ENCODE assay signal across 16 cellular contexts in the genomic region with DNA sequence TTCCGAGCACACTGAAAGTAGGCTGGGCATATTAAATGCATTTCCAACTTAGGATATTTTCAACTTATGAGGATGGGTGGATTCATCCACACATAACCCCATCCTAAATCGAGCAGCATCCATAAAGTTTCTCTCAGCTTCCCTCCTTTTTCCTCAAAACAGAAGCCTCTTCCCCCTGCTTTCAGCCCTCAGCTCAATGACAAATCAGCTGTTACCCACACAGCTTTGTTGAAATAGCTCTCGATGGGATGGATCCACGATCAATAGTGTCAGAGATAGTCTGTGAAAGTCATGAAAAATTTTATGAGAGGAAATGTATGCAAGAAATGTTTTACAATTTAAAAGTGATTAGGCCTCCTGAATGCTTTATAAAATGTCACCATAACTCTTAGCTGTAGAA. TPM values are rescaled to one million over a fixed set of nuclear protein-coding genes. Genes with fewer than 3 reads are reported as not detected.
DNase-seq lines count a peak whose midpoint lies in the region; ATAC-seq and TF ChIP-seq lines count a peak whose summit lies in the region.
"Had no signal": no experiment of that assay in that cellular context is flagged by ENCODE, and none has a peak within 500 bp of the region (broad histone marks: within the 10 kb centered on the region; RNA-seq: fewer than 3 reads in every experiment).

No MANE protein-coding gene starts in this region.

- TF ChIP-seq CTCF in SK-N-SH (IDR thresholded peaks at IDR 0.05), result no peak
- TF ChIP-seq CTCF in GM23338 (conservative IDR thresholded peaks at IDR 0.05; ENCODE audit: low read depth in 2 of 2), result no peak

- peaks cover 15% of the 10 kb centered on the region for H3K79me1 ChIP-seq in mesenchymal stem cell (replicated peaks; ENCODE audit: low read length, poor library complexity, severe bottlenecking)

- POLR2A ChIA-PET in SK-N-SH (lab: Yijun Ruan, JAX), result interaction anchor here (1.1 kb wide), 1 partner anchor 20 kb away, joined by 4 read pairs; a partner anchor contains a TSS

- H3K9ac ChIP-seq in SK-N-SH (peak overlapping the region; percentile 74; the same call in 1 of the 2 replicates), mesenchymal stem cell (ENCODE audit: low read length) (peak overlapping the region; percentile 90)

- H3K9me2 ChIP-seq in SK-N-SH, result no peaks in the 10 kb centered on the region
- H3K9me2 ChIP-seq in GM23338 (ENCODE audit: insufficient read depth), result no peaks in the 10 kb centered on the region

- no peak overlapping the region for H3K23ac ChIP-seq in mesenchymal stem cell (ENCODE audit: low read length in 2 of 2)

- H3K4me1 Mint-ChIP-seq in GM23338, result peaks cover 23% of the 10 kb centered on the region
- peaks cover 28% of the 10 kb centered on the region for H3K4me1 Mint-ChIP-seq in activated T-helper 17 cell treated with anti-CD3 and anti-CD28 coated beads, Interleukin-2, amount 50 U/mL, for 72 hours

- H3K79me2 ChIP-seq in SK-N-SH (ENCODE audit: insufficient read depth) (peaks cover 73% of the 10 kb centered on the region), GM23338 (replicated peaks; ENCODE audit: insufficient read depth) (peaks cover 70% of the 10 kb centered on the region)

- H3K36me3 Mint-ChIP-seq in GM23338 (ENCODE audit: low read depth), result peaks cover 21% of the 10 kb centered on the region
- peaks cover 55% of the 10 kb centered on the region for H3K36me3 Mint-ChIP-seq in activated T-helper 17 cell treated with anti-CD3 and anti-CD28 coated beads, Interleukin-2, amount 50 U/mL, for 72 hours (ENCODE audit: low read depth)

- no peak for DNase-seq in SK-N-SH
- DNase-seq in GM23338 (ENCODE audit: low spot score), result no peak
- DNase-seq in mesenchymal stem cell, result no peak
- no peak for DNase-seq in OCI-M1 (lab: John Stamatoyannopoulos, UW)
- no peak for DNase-seq in Kasumi-1 (lab: John Stamatoyannopoulos, UW)
- DNase-seq in LoVo (ENCODE audit: low spot score), result no peak
- DNase-seq: COR-L47, NCI-H2081 treated with DMSO at 0.1 percent for 48 hours, NCI-H69, nucleus accumbens had no signal

- H3K27ac ChIP-seq in SK-N-SH (ENCODE audit: low read depth in 2 of 2, low read length in 1 of 2) (no peak overlapping the region), GM23338 (ENCODE audit: low read depth) (no peak overlapping the region), mesenchymal stem cell (ENCODE audit: low read length, poor library complexity, severe bottlenecking) (no peak overlapping the region)
- H3K27ac ChIP-seq: 22Rv1, ascending aorta, HL-60 had no signal

- H2BK15ac ChIP-seq in mesenchymal stem cell (ENCODE audit: low read depth, poor library complexity, severe bottlenecking), result no peak overlapping the region

- H3K14ac ChIP-seq in mesenchymal stem cell (ENCODE audit: low read length in 2 of 2), result no peak overlapping the region

- no peak overlapping the region for H2BK5ac ChIP-seq in mesenchymal stem cell (ENCODE audit: low read depth, low read length, poor library complexity, severe bottlenecking)

- H3K18ac ChIP-seq in mesenchymal stem cell (ENCODE audit: low read depth in 1 of 2, low read length in 2 of 2), result no peak overlapping the region

- H3K36me3 ChIP-seq in SK-N-SH (replicated peaks in 1 of 2; ENCODE audit: control insufficient read depth in 1 of 2, insufficient read depth in 2 of 2, low read length in 1 of 2) (peaks cover 3 to 9% of the 10 kb centered on the region in 2 experiments), GM23338 (ENCODE audit: insufficient read depth) (peaks cover 5% of the 10 kb centered on the region), mesenchymal stem cell (ENCODE audit: control insufficient read depth in 1 of 2, insufficient read depth in 2 of 2, low read depth in 1 of 2, low read length in 2 of 2) (peaks cover 9 to 15% of the 10 kb centered on the region in 2 experiments)

- WGBS in SK-N-SH (ENCODE audit: low lambda C conversion rate), result 84% methylated on average over 4 of the region's 4 CpGs
- WGBS in mesenchymal stem cell, result 95% methylated on average over 4 of the region's 4 CpGs

- peak overlapping the region; percentile 96 for H3K4me3 Mint-ChIP-seq in GM23338
- H3K4me3 Mint-ChIP-seq in activated T-helper 17 cell treated with anti-CD3 and anti-CD28 coated beads, Interleukin-2, amount 50 U/mL, for 72 hours, result peak overlapping the region; percentile 92

- no peak overlapping the region for H4K8ac ChIP-seq in mesenchymal stem cell (ENCODE audit: low read length)

- no peak overlapping the region for H3K4ac ChIP-seq in mesenchymal stem cell (ENCODE audit: low read depth in 1 of 2, low read length in 2 of 2)

- H3F3A ChIP-seq in SK-N-SH (replicated peaks; ENCODE audit: insufficient read depth), result peaks cover 12% of the 10 kb centered on the region
- no peaks in the 10 kb centered on the region for H3F3A ChIP-seq in GM23338 (replicated peaks; ENCODE audit: low read depth)

- no peak overlapping the region for H2BK12ac ChIP-seq in mesenchymal stem cell (ENCODE audit: low read length in 2 of 2)

- no peak overlapping the region for H2AK5ac ChIP-seq in mesenchymal stem cell (ENCODE audit: low read length, severe bottlenecking)

- H3K9me3 Mint-ChIP-seq in GM23338, result no peaks in the 10 kb centered on the region
- H3K9me3 Mint-ChIP-seq in activated T-helper 17 cell treated with anti-CD3 and anti-CD28 coated beads, Interleukin-2, amount 50 U/mL, for 72 hours, result no peaks in the 10 kb centered on the region
- H3K9me3 Mint-ChIP-seq: dendritic cell treated with granulocyte-macrophage colony-stimulating factor and Interleukin-4, amounts not matched to agents 40 ng/mL and 50 ng/mL, for 4 days had no signal

- H2BK120ac ChIP-seq in mesenchymal stem cell (ENCODE audit: low read depth, low read length), result no peak overlapping the region

- H3K27me3 Mint-ChIP-seq in GM23338 (ENCODE audit: insufficient read depth, low read depth, poor library complexity), result peaks cover 2% of the 10 kb centered on the region
- H3K27me3 Mint-ChIP-seq in activated T-helper 17 cell treated with anti-CD3 and anti-CD28 coated beads, Interleukin-2, amount 50 U/mL, for 72 hours, result no peaks in the 10 kb centered on the region
- H3K27me3 Mint-ChIP-seq: dendritic cell treated with granulocyte-macrophage colony-stimulating factor and Interleukin-4, amounts not matched to agents 40 ng/mL and 50 ng/mL, for 4 days had no signal

- H3K4me3 ChIP-seq in SK-N-SH (ENCODE audit: low read depth in 2 of 2, low read length in 1 of 2) (peak overlapping the region in 1 of 2 experiments; percentile 98; a peak in 2 of 4 replicates), GM23338 (peak overlapping the region; percentile 88), mesenchymal stem cell (ENCODE audit: insufficient read depth in 1 of 2, low read depth in 1 of 2, low read length in 2 of 2) (peak overlapping the region in 1 of 2 experiments; percentile 97)

- no peak for TF ChIP-seq EP300 in SK-N-SH (IDR thresholded peaks at IDR 0.05; ENCODE audit: borderline replicate concordance in 1 of 2, low read depth in 1 of 2, low read length in 1 of 2)

- H2AFZ ChIP-seq in SK-N-SH (ENCODE audit: low read depth) (no peak overlapping the region), GM23338 (no peak overlapping the region), mesenchymal stem cell (ENCODE audit: low read depth, low read length) (no peak overlapping the region)

- no peak overlapping the region for H3K27ac Mint-ChIP-seq in GM23338
- peak overlapping the region; percentile 79 for H3K27ac Mint-ChIP-seq in activated T-helper 17 cell treated with anti-CD3 and anti-CD28 coated beads, Interleukin-2, amount 50 U/mL, for 72 hours
- H3K27ac Mint-ChIP-seq: dendritic cell treated with granulocyte-macrophage colony-stimulating factor and Interleukin-4, amounts not matched to agents 40 ng/mL and 50 ng/mL, for 4 days had no signal

- H3K27me3 ChIP-seq in SK-N-SH (ENCODE audit: insufficient read depth) (no peaks in the 10 kb centered on the region), GM23338 (ENCODE audit: insufficient read depth) (no peaks in the 10 kb centered on the region), mesenchymal stem cell (ENCODE audit: control insufficient read depth in 1 of 2, insufficient read depth in 1 of 2, low read length in 2 of 2) (no peaks in the 10 kb centered on the region)
- H3K27me3 ChIP-seq: ascending aorta had no signal

- TF ChIP-seq RAD21 in SK-N-SH (IDR thresholded peaks at IDR 0.05; ENCODE audit: low read length), result no peak

- H3K9me3 ChIP-seq in SK-N-SH (no peaks in the 10 kb centered on the region), mesenchymal stem cell (ENCODE audit: control insufficient read depth, low read length) (no peaks in the 10 kb centered on the region)
- H3K9me3 ChIP-seq: ascending aorta had no signal

- no peak overlapping the region for H4K91ac ChIP-seq in mesenchymal stem cell (ENCODE audit: low read length)

- peaks cover 0 to 13% of the 10 kb centered on the region in 2 experiments; a peak in 2 of 4 replicates for H3K4me1 ChIP-seq in SK-N-SH (ENCODE audit: control insufficient read depth in 1 of 2, insufficient read depth in 2 of 2, low read depth in 1 of 2, low read length in 1 of 2)
- peaks cover 10% of the 10 kb centered on the region for H3K4me1 ChIP-seq in GM23338 (ENCODE audit: insufficient read depth)
- peaks cover 1% of the 10 kb centered on the region for H3K4me1 ChIP-seq in mesenchymal stem cell (ENCODE audit: control insufficient read depth, insufficient read depth, low read depth, low read length)

- H4K20me1 ChIP-seq in SK-N-SH (ENCODE audit: insufficient read depth) (peaks cover 14% of the 10 kb centered on the region), GM23338 (replicated peaks; ENCODE audit: insufficient read depth) (peaks cover 28% of the 10 kb centered on the region)

- CTCF ChIA-PET in SK-N-SH (lab: Yijun Ruan, JAX), result interaction anchor here (0.6 to 7.9 kb wide), 2 partner anchors 19 to 26 kb away, joined by 4 to 66 read pairs; a partner anchor contains a TSS

- ATAC-seq in SK-N-SH treated with all-trans-retinoic acid at 6 μM for 48 hours, result no peak
- no peak for ATAC-seq in GM23338
- ATAC-seq in activated T-helper 17 cell treated with anti-CD3 and anti-CD28 coated beads, Interleukin-2, amount 50 U/mL, for 72 hours (replicated peaks), result no peak

- peak overlapping the region; percentile 95 for H3K4me2 ChIP-seq in SK-N-SH
- peak overlapping the region; percentile 97 for H3K4me2 ChIP-seq in GM23338
- H3K4me2 ChIP-seq in mesenchymal stem cell (ENCODE audit: low read length, poor library complexity, severe bottlenecking), result no peak overlapping the region

RNA-seq across cellular contexts. Expression of a gene that starts 2.5 kb away (rescaled TPM):
- 12.9 and 15.5 TPM in 2 replicates for polyA plus RNA-seq in SK-N-SH (2012; rRNA removed)
- polyA plus RNA-seq in SK-N-SH (2012; cell fraction: cytosol; rRNA removed), result 11.6 and 13.0 TPM in 2 replicates
- 23.1 and 27.2 TPM in 2 replicates for polyA plus RNA-seq in SK-N-SH (2012; cell fraction: nucleus; rRNA removed)
- total RNA-seq in GM23338 (2014; rRNA removed; shearing (Covaris generic)), result 53.6 and 57.1 TPM in 2 replicates
- polyA plus RNA-seq in GM23338 (2016; fragmentation: Nextera tagmentation; extraction: Ambion mirVana), result 20.3 and 21.1 TPM in 2 replicates
- total RNA-seq in activated T-helper 17 cell treated with anti-CD3 and anti-CD28 coated beads, Interleukin-2, amount 50 U/mL, for 72 hours, result 10 to 100 TPM; 16.2 to 43.8 TPM
- polyA plus RNA-seq in mesenchymal stem cell (2013, experiment 1 of 2), result 7.7 TPM
- polyA plus RNA-seq in mesenchymal stem cell (2013, experiment 2 of 2), result 8.0 TPM

RNA-seq across cellular contexts. Expression of a gene that starts 19.7 kb away (rescaled TPM):
- polyA plus RNA-seq in SK-N-SH (2012; rRNA removed) (42.5 and 58.8 TPM in 2 replicates), GM23338 (2016; fragmentation: Nextera tagmentation; extraction: Ambion mirVana) (91.0 and 113 TPM in 2 replicates)
- 50.2 and 50.8 TPM in 2 replicates for polyA plus RNA-seq in SK-N-SH (2012; cell fraction: cytosol; rRNA removed)
- 55.5 and 70.0 TPM in 2 replicates for polyA plus RNA-seq in SK-N-SH (2012; cell fraction: nucleus; rRNA removed)
- total RNA-seq in GM23338 (2014; rRNA removed; shearing (Covaris generic)), result 52.2 and 65.0 TPM in 2 replicates
- 10 to 100 TPM; 58.3 to 69.6 TPM for total RNA-seq in activated T-helper 17 cell treated with anti-CD3 and anti-CD28 coated beads, Interleukin-2, amount 50 U/mL, for 72 hours
- 46.0 TPM for polyA plus RNA-seq in mesenchymal stem cell (2013, experiment 1 of 2)
- 45.1 TPM for polyA plus RNA-seq in mesenchymal stem cell (2013, experiment 2 of 2)

RNA-seq across cellular contexts. Expression of a gene that starts 20.1 kb away (rescaled TPM):
- polyA plus RNA-seq in SK-N-SH (2012; rRNA removed) (9.3 and 12.4 TPM in 2 replicates), GM23338 (2016; fragmentation: Nextera tagmentation; extraction: Ambion mirVana) (9.9 and 14.0 TPM in 2 replicates)
- 10.2 and 11.5 TPM in 2 replicates for polyA plus RNA-seq in SK-N-SH (2012; cell fraction: cytosol; rRNA removed)
- polyA plus RNA-seq in SK-N-SH (2012; cell fraction: nucleus; rRNA removed), result 8.6 and 25.5 TPM in 2 replicates
- 22.8 and 25.7 TPM in 2 replicates for total RNA-seq in GM23338 (2014; rRNA removed; shearing (Covaris generic))
- 10 to 100 TPM; 24.1 to 33.9 TPM for total RNA-seq in activated T-helper 17 cell treated with anti-CD3 and anti-CD28 coated beads, Interleukin-2, amount 50 U/mL, for 72 hours
- polyA plus RNA-seq in mesenchymal stem cell (2013, experiment 1 of 2), result 10.6 TPM
- polyA plus RNA-seq in mesenchymal stem cell (2013, experiment 2 of 2), result 9.2 TPM

RNA-seq across cellular contexts. Expression of a gene that starts 27.3 kb away (rescaled TPM):
- 269 and 277 TPM in 2 replicates for polyA plus RNA-seq in SK-N-SH (2012; rRNA removed)
- 404 and 546 TPM in 2 replicates for polyA plus RNA-seq in SK-N-SH (2012; cell fraction: cytosol; rRNA removed)
- polyA plus RNA-seq in SK-N-SH (2012; cell fraction: nucleus; rRNA removed), result 115 and 147 TPM in 2 replicates
- 478 and 532 TPM in 2 replicates for total RNA-seq in GM23338 (2014; rRNA removed; shearing (Covaris generic))
- polyA plus RNA-seq in GM23338 (2016; fragmentation: Nextera tagmentation; extraction: Ambion mirVana), result 671 and 704 TPM in 2 replicates
- total RNA-seq in activated T-helper 17 cell treated with anti-CD3 and anti-CD28 coated beads, Interleukin-2, amount 50 U/mL, for 72 hours, result 100 to 1,000 TPM; 164 to 396 TPM
- 95.0 TPM for polyA plus RNA-seq in mesenchymal stem cell (2013, experiment 1 of 2)
- 94.1 TPM for polyA plus RNA-seq in mesenchymal stem cell (2013, experiment 2 of 2)

RNA-seq across cellular contexts. Expression of a gene that starts 46.3 kb away (rescaled TPM):
- 75.5 and 89.6 TPM in 2 replicates for polyA plus RNA-seq in SK-N-SH (2012; rRNA removed)
- polyA plus RNA-seq in SK-N-SH (2012; cell fraction: cytosol; rRNA removed), result 96.7 and 106 TPM in 2 replicates
- polyA plus RNA-seq in SK-N-SH (2012; cell fraction: nucleus; rRNA removed), result 58.4 and 108 TPM in 2 replicates
- total RNA-seq in GM23338 (2014; rRNA removed; shearing (Covaris generic)), result 69.7 and 88.5 TPM in 2 replicates
- polyA plus RNA-seq in GM23338 (2016; fragmentation: Nextera tagmentation; extraction: Ambion mirVana), result 109 and 115 TPM in 2 replicates
- 10 to 100 TPM; 32.9 to 33.8 TPM for total RNA-seq in activated T-helper 17 cell treated with anti-CD3 and anti-CD28 coated beads, Interleukin-2, amount 50 U/mL, for 72 hours
- 27.2 TPM for polyA plus RNA-seq in mesenchymal stem cell (2013, experiment 1 of 2)
- polyA plus RNA-seq in mesenchymal stem cell (2013, experiment 2 of 2), result 26.8 TPM
